ENCODE assay signal across 29 cellular contexts in genomic region chr5:56244676-56245075, GRCh38. TPM values are rescaled to one million over a fixed set of nuclear protein-coding genes. Genes with fewer than 3 reads are reported as not detected.
"Had no signal": no experiment of that assay in that cellular context is flagged by ENCODE, and none has a peak within 500 bp of the region (broad histone marks: within the 10 kb centered on the region; RNA-seq: fewer than 3 reads in every experiment).

No MANE protein-coding gene starts in this region.

- H3K9me3 ChIP-seq: lower lobe of right lung, suprapubic skin had no signal

- H3K4me3 ChIP-seq: esophagus squamous epithelium, heart left ventricle, lower lobe of right lung, mucosa of descending colon, spleen, suprapubic skin, tibial artery, upper lobe of right lung had no signal

- H3K4me1 ChIP-seq: esophagus squamous epithelium, lower lobe of right lung, spleen, suprapubic skin, upper lobe of right lung had no signal

- DNase-seq: activated CD4-positive, alpha-beta T cell treated with anti-CD3 and anti-CD28 coated beads for 48 hours; activated CD4-positive, alpha-beta T cell treated with anti-CD3 and anti-CD28 coated beads, Interleukin-2, amount 50 U/mL, for 48 hours; activated CD8-positive, alpha-beta memory T cell treated with anti-CD3 and anti-CD28 coated beads for 24 hours; activated effector memory CD4-positive, alpha-beta T cell treated with anti-CD3 and anti-CD28 coated beads, Interleukin-2, amount 50 U/mL, for 16 hours; activated naive CD4-positive, alpha-beta T cell treated with anti-CD3 and anti-CD28 coated beads for 36 hours; activated naive CD8-positive, alpha-beta T cell treated with anti-CD3 and anti-CD28 coated beads for 36 hours; activated T-cell treated with anti-CD3 and anti-CD28 coated beads, Interleukin-2, amount 50 U/mL, for 1 hour; amygdala; caudate nucleus; effector CD8-positive, alpha-beta T cell; esophagus squamous epithelium; heart left ventricle; kidney glomerular epithelial cell; lower lobe of right lung; mesendoderm; mucosa of descending colon; posterior cingulate gyrus; right cardiac atrium; spleen; stimulated activated naive CD4-positive, alpha-beta T cell; T-helper 9 cell; tibial artery; upper lobe of right lung had no signal

- H3K27me3 ChIP-seq: heart left ventricle, spleen, suprapubic skin, tibial artery, upper lobe of right lung had no signal

- H3K27ac ChIP-seq: epithelial cell of prostate, esophagus squamous epithelium, heart left ventricle, lower lobe of right lung, spleen, suprapubic skin, tibial artery, upper lobe of right lung, VCaP had no signal

- ATAC-seq: heart left ventricle; left lobe of liver; lower lobe of right lung; mucosa of descending colon; natural killer cell treated with Interleukin-12 subunit alpha and Interleukin-12 subunit beta and Interleukin-15 and Interleukin-18, amount 100 ng/mL, for 72 hours; right cardiac atrium; upper lobe of right lung had no signal

- H3K36me3 ChIP-seq: esophagus squamous epithelium, heart left ventricle, lower lobe of right lung, spleen, suprapubic skin, tibial artery, upper lobe of right lung had no signal

RNA-seq across cellular contexts. Expression of gene ANKRD55, which starts 11.5 kb away (rescaled TPM):
- total RNA-seq: myocyte had no signal
- polyA plus RNA-seq: heart left ventricle had no signal
